Comparison of ENCODE assay signal across 8 cellular contexts in genomic region chr10:73357821-73358220, GRCh38. TPM values are rescaled to one million over a fixed set of nuclear protein-coding genes. Genes with fewer than 3 reads are reported as not detected.
DNase-seq lines count a peak whose midpoint lies in the region; ATAC-seq, FAIRE-seq and TF ChIP-seq lines count a peak whose summit lies in the region.

No MANE protein-coding gene starts in this region.

- POLR2A ChIA-PET in CD8-positive, alpha-beta T cell (lab: Charles Lee) = interaction anchor here (0.9 to 1.8 kb wide), 3 partner anchors 105 to 373 kb away, joined by 4 to 11 read pairs (median 4); partner anchors contain the start of gene PPP3CB
- POLR2A ChIA-PET in Panc1 (lab: Charles Lee) = no interaction called here
- POLR2A ChIA-PET in endothelial cell of umbilical vein (lab: Charles Lee) = interaction anchor here (1.2 kb wide), 1 partner anchor 106 kb away, joined by 4 read pairs; the partner anchor contains the start of gene MRPS16

- no peak for TF ChIP-seq POLR2A in endothelial cell of umbilical vein (IDR thresholded peaks at IDR 0.05; ENCODE audit: low read depth, low read length)

- no peaks in the 10 kb centered on the region for H3K9me1 ChIP-seq in endothelial cell of umbilical vein (replicated peaks; ENCODE audit: control insufficient read depth, extremely low read depth, insufficient read depth, low read length)

- in situ Hi-C loops in Panc1 (cut with HindIII; ENCODE audit: low pct_unique_long_range_greater_than_20kb, low sequenced_read_pairs) = no loop called here

- H3K4me3 ChIP-seq in CD8-positive, alpha-beta T cell (ENCODE audit: low read depth, low read length) = peak overlapping the region; percentile 75
- H3K4me3 ChIP-seq in Panc1 (ENCODE audit: low read depth in 2 of 2, low read length in 2 of 2) (peak overlapping the region; percentile 73 to 83), endothelial cell of umbilical vein (replicated peaks in 1 of 3; ENCODE audit: insufficient read depth in 1 of 3, low read depth in 1 of 3, low read length in 3 of 3) (peak overlapping the region; percentile 52 to 82 (median 54)), neutrophil (ENCODE audit: low read depth in 1 of 2, low read length in 1 of 2) (peak overlapping the region; percentile 51 to 52)

- no peak for FAIRE-seq in endothelial cell of umbilical vein (lab: Jason Lieb, UNC)

- no peaks in the 10 kb centered on the region for H4K20me1 ChIP-seq in endothelial cell of umbilical vein (replicated peaks; ENCODE audit: control insufficient read depth, extremely low read depth, insufficient read depth, low read length)

- H3K9ac ChIP-seq in endothelial cell of umbilical vein (replicated peaks; ENCODE audit: extremely low read depth, insufficient read depth, low read length) = peak overlapping the region; percentile 82

- H3K4me3 Mint-ChIP-seq in CD8-positive, alpha-beta T cell = peak overlapping the region; percentile 98

- peak overlapping the region; percentile 96 for H3K27ac Mint-ChIP-seq in CD8-positive, alpha-beta T cell

- peaks cover 2% of the 10 kb centered on the region for H3K9me3 Mint-ChIP-seq in CD8-positive, alpha-beta T cell

- H3K79me2 ChIP-seq in endothelial cell of umbilical vein (ENCODE audit: control insufficient read depth, insufficient read depth, low read length) = no peaks in the 10 kb centered on the region

- peak overlapping the region; percentile 82 for H2AFZ ChIP-seq in endothelial cell of umbilical vein (ENCODE audit: low read depth, low read length)

- BruUV-seq in Panc1 (replicated peaks; lab: Mats Ljungman, UMichigan) = no TSS peak
- no TSS peak for BruUV-seq in endothelial cell of umbilical vein (replicated peaks; lab: Mats Ljungman, UMichigan)

- peak overlapping the region; percentile 88 for H3K27ac ChIP-seq in CD8-positive, alpha-beta T cell (ENCODE audit: low read depth, low read length)
- H3K27ac ChIP-seq in Panc1 (ENCODE audit: low read length) (peak overlapping the region; percentile 76), endothelial cell of umbilical vein (ENCODE audit: insufficient read depth, low read depth, low read length) (no peak overlapping the region), neutrophil (no peak overlapping the region)

- dilution Hi-C loops in endothelial cell of umbilical vein (cut with MboI; ENCODE audit: extremely low pct_ligation_motif_present, low sequenced_read_pairs) = no loop called here

- H3K4me2 ChIP-seq in endothelial cell of umbilical vein (ENCODE audit: insufficient read depth, low read length) = peak overlapping the region; percentile 91

- H3K9me3 ChIP-seq in CD8-positive, alpha-beta T cell (ENCODE audit: low read length) = no peaks in the 10 kb centered on the region
- H3K9me3 ChIP-seq in Panc1 (ENCODE audit: control insufficient read depth, insufficient read depth, low read depth, low read length) (no peaks in the 10 kb centered on the region), endothelial cell of umbilical vein (replicated peaks; ENCODE audit: control insufficient read depth, insufficient read depth, low read length) (no peaks in the 10 kb centered on the region), neutrophil (no peaks in the 10 kb centered on the region)

- TF ChIP-seq CTCF in CD8-positive, alpha-beta T cell (IDR thresholded peaks at IDR 0.05) = no peak
- TF ChIP-seq CTCF in Panc1 (IDR thresholded peaks at IDR 0.05) = no peak
- no peak for TF ChIP-seq CTCF in endothelial cell of umbilical vein (IDR thresholded peaks at IDR 0.05; ENCODE audit: extremely low read depth in 1 of 2, insufficient read depth in 1 of 2, low read depth in 1 of 2, low read length in 2 of 2)
- no peak for TF ChIP-seq CTCF in neutrophil (IDR thresholded peaks at IDR 0.05)

- peaks cover 16% of the 10 kb centered on the region for H3K4me1 Mint-ChIP-seq in CD8-positive, alpha-beta T cell (ENCODE audit: low read depth)

- peaks cover 2% of the 10 kb centered on the region for H3K27me3 Mint-ChIP-seq in CD8-positive, alpha-beta T cell (ENCODE audit: low read depth)

- DNase-seq in CD8-positive, alpha-beta T cell = no peak
- DNase-seq in Panc1 (ENCODE audit: low read depth, low spot score) (no peak), endothelial cell of umbilical vein (ENCODE audit: low read depth, low spot score) (no peak), left lobe of liver (ENCODE audit: low spot score) (no peak), NCI-H1694 (lab: John Stamatoyannopoulos, UW) (no peak)

- H3K36me3 Mint-ChIP-seq in CD8-positive, alpha-beta T cell = peaks cover 3% of the 10 kb centered on the region

- H3K27me3 ChIP-seq in CD8-positive, alpha-beta T cell (ENCODE audit: insufficient read depth, low read length) = no peaks in the 10 kb centered on the region
- H3K27me3 ChIP-seq in Panc1 (ENCODE audit: control insufficient read depth, insufficient read depth, low read length) (peaks cover 23% of the 10 kb centered on the region; the same call in 1 of the 2 replicates), endothelial cell of umbilical vein (ENCODE audit: control insufficient read depth in 2 of 2, insufficient read depth in 2 of 2, low read length in 2 of 2) (peaks cover 10 to 17% of the 10 kb centered on the region in 2 experiments), neutrophil (peaks cover 64% of the 10 kb centered on the region)

- CTCF ChIA-PET in CD8-positive, alpha-beta T cell (lab: Charles Lee) = no interaction called here
- CTCF ChIA-PET in Panc1 (lab: Charles Lee) = no interaction called here
- CTCF ChIA-PET in endothelial cell of umbilical vein (lab: Charles Lee) = interaction anchor here (1.0 to 1.7 kb wide), 3 partner anchors 23 to 95 kb away, joined by 3 to 5 read pairs (median 5); no protein-coding TSS in a partner anchor

- no peaks in the 10 kb centered on the region for H3K36me3 ChIP-seq in CD8-positive, alpha-beta T cell (ENCODE audit: insufficient read depth, low read length)
- H3K36me3 ChIP-seq in Panc1 (ENCODE audit: control insufficient read depth, insufficient read depth, low read length) = no peaks in the 10 kb centered on the region
- H3K36me3 ChIP-seq in endothelial cell of umbilical vein (ENCODE audit: control insufficient read depth in 2 of 2, extremely low read depth in 1 of 2, insufficient read depth in 2 of 2, low read length in 2 of 2) = no peaks in the 10 kb centered on the region
- H3K36me3 ChIP-seq in neutrophil = no peaks in the 10 kb centered on the region

- peaks cover 5% of the 10 kb centered on the region for H3K4me1 ChIP-seq in CD8-positive, alpha-beta T cell (ENCODE audit: insufficient read depth, low read length)
- H3K4me1 ChIP-seq in Panc1 (ENCODE audit: control insufficient read depth, insufficient read depth, low read length) (peaks cover 9% of the 10 kb centered on the region), endothelial cell of umbilical vein (ENCODE audit: control insufficient read depth, extremely low read depth, insufficient read depth, low read length) (peaks cover 10% of the 10 kb centered on the region), neutrophil (ENCODE audit: control insufficient read depth in 1 of 2, insufficient read depth in 1 of 2, low read depth in 1 of 2, low read length in 1 of 2) (peaks cover 15 to 16% of the 10 kb centered on the region in 2 experiments)

- no peak for ATAC-seq in CD8-positive, alpha-beta T cell
- ATAC-seq in Panc1 (no peak), GM18873 (IDR thresholded peaks at IDR 0.05; ENCODE audit: low FRiP score, unreplicated experiment) (no peak), HG03135 (IDR thresholded peaks at IDR 0.05; ENCODE audit: unreplicated experiment) (no peak), left lobe of liver (no peak)

- intact Hi-C loops in CD8-positive, alpha-beta T cell (cut with DNase I, micrococcal nuclease) = loop anchor here (1.0 to 5.0 kb wide), 10 partner anchors 55 to 269 kb away; partner anchors contain the start of genes MRPS16 (in 2 of the 2), PPP3CB (in 2 of the 2), DNAJC9 (in 1 of the 2) and ECD (in 1 of the 2)
- intact Hi-C loops in Panc1 (cut with micrococcal nuclease; ENCODE audit: unreplicated experiment) (loop anchor here (10.0 kb wide), 1 partner anchor 93 kb away; no protein-coding TSS in a partner anchor), endothelial cell of umbilical vein (cut with micrococcal nuclease) (loop anchor here (5.0 kb wide), 2 partner anchors 106 to 191 kb away; partner anchors contain the start of genes ECD, FAM149B1 and MRPS16)

TF ChIP-seq in endothelial cell of umbilical vein, 7 proteins besides CTCF, POLR2A, EP300 and RAD21:
- TF ChIP-seq POLR2AphosphoS5 (IDR thresholded peaks at IDR 0.05; ENCODE audit: insufficient read depth, low read depth, low read length) (no peak), GATA2 (IDR thresholded peaks at IDR 0.05; ENCODE audit: insufficient read depth, insufficient read length, low read depth, low read length) (no peak)

RNA-seq across cellular contexts. Expression of gene CFAP70, which starts 0.8 kb away (rescaled TPM):
- total RNA-seq in CD8-positive, alpha-beta T cell = 1 to 10 TPM; 2.4 to 2.8 TPM
- total RNA-seq in Panc1 (2021; ENCODE audit: unreplicated experiment) (0.10 TPM), endothelial cell of umbilical vein (0.12 and 0.27 TPM in 2 replicates), left lobe of liver (2.8 TPM)
- 0.10 TPM for polyA plus RNA-seq in Panc1 (2012; ENCODE audit: insufficient read length)
- polyA plus RNA-seq in endothelial cell of umbilical vein = 0.11 and 0.19 TPM in 2 replicates
- 0.05 and 0.08 TPM in 2 replicates for polyA plus RNA-seq in endothelial cell of umbilical vein (2011; cell fraction: cytosol; rRNA removed)
- polyA plus RNA-seq in endothelial cell of umbilical vein (2011; cell fraction: nucleus; rRNA removed) = 1.3 and 1.4 TPM in 2 replicates
- polyA plus RNA-seq in endothelial cell of umbilical vein (2012) = 0.12 and 0.16 TPM in 2 replicates
- 0.10 and 0.32 TPM in 2 replicates for polyA minus RNA-seq in endothelial cell of umbilical vein
- polyA minus RNA-seq in endothelial cell of umbilical vein (2011; cell fraction: cytosol; rRNA and poly(A)+ RNA removed) = not detected
- 0.53 and 0.82 TPM in 2 replicates for polyA minus RNA-seq in endothelial cell of umbilical vein (2011; cell fraction: nucleus; rRNA and poly(A)+ RNA removed)

RNA-seq across cellular contexts. Expression of gene ANXA7, which starts 56.0 kb away (rescaled TPM):
- 10 to 100 TPM; 94.8 to 95.6 TPM for total RNA-seq in CD8-positive, alpha-beta T cell
- total RNA-seq in Panc1 (2021; ENCODE audit: unreplicated experiment) = 165 TPM
- 103 TPM for polyA plus RNA-seq in Panc1 (2012; ENCODE audit: insufficient read length)
- total RNA-seq in endothelial cell of umbilical vein = 81.6 and 86.0 TPM in 2 replicates
- polyA plus RNA-seq in endothelial cell of umbilical vein = 56.5 and 62.6 TPM in 2 replicates
- polyA plus RNA-seq in endothelial cell of umbilical vein (2011; cell fraction: cytosol; rRNA removed) = 63.9 and 75.2 TPM in 2 replicates
- polyA plus RNA-seq in endothelial cell of umbilical vein (2011; cell fraction: nucleus; rRNA removed) = 49.7 and 53.1 TPM in 2 replicates
- 79.8 and 107 TPM in 2 replicates for polyA plus RNA-seq in endothelial cell of umbilical vein (2012)
- 81.5 and 90.4 TPM in 2 replicates for polyA minus RNA-seq in endothelial cell of umbilical vein
- polyA minus RNA-seq in endothelial cell of umbilical vein (2011; cell fraction: cytosol; rRNA and poly(A)+ RNA removed) = 48.3 TPM
- polyA minus RNA-seq in endothelial cell of umbilical vein (2011; cell fraction: nucleus; rRNA and poly(A)+ RNA removed) = 25.1 and 38.4 TPM in 2 replicates
- 89.9 TPM for total RNA-seq in left lobe of liver

Comparison
In these comparisons a context has a peak if more than half of its experiments do, and no peak if none do; other contexts are left out.
1. H3K27ac ChIP-seq: peak in CD8-positive, alpha-beta T cell (single experiment) and Panc1 (single experiment); none in endothelial cell of umbilical vein (single experiment) and neutrophil (single experiment).
2. Peak in every context shown above with its lines, with median percentiles within 50 percentile points of each other: H3K4me3 ChIP-seq.